9 cellular contexts compared by ENCODE assay signal in genomic region chr12:21296751-21297406, GRCh38. TPM values are rescaled to one million over a fixed set of nuclear protein-coding genes. Genes with fewer than 3 reads are reported as not detected.
DNase-seq lines count a peak whose midpoint lies in the region; ATAC-seq and TF ChIP-seq lines count a peak whose summit lies in the region.
"Had no signal": no experiment of that assay in that cellular context is flagged by ENCODE, and none has a peak within 500 bp of the region (broad histone marks: within the 10 kb centered on the region; RNA-seq: fewer than 3 reads in every experiment).

No MANE protein-coding gene starts in this region.

- H3K4me3 Mint-ChIP-seq in activated T-cell treated with anti-CD3 and anti-CD28 coated beads, Interleukin-2, amount 50 U/mL, for 24 hours, result no peak overlapping the region
- no peak overlapping the region for H3K4me3 Mint-ChIP-seq in MCF 10A (ENCODE audit: unreplicated experiment)
- H3K4me3 Mint-ChIP-seq in naive thymus-derived CD4-positive, alpha-beta T cell, result no peak overlapping the region
- H3K4me3 Mint-ChIP-seq: activated naive CD8-positive, alpha-beta T cell had no signal

- no peaks in the 10 kb centered on the region for H3K36me3 Mint-ChIP-seq in activated T-cell treated with anti-CD3 and anti-CD28 coated beads, Interleukin-2, amount 50 U/mL, for 24 hours (ENCODE audit: low read depth)
- H3K36me3 Mint-ChIP-seq in MCF 10A (ENCODE audit: insufficient read depth, unreplicated experiment), result no peaks in the 10 kb centered on the region
- H3K36me3 Mint-ChIP-seq in naive thymus-derived CD4-positive, alpha-beta T cell, result no peaks in the 10 kb centered on the region
- H3K36me3 Mint-ChIP-seq: activated naive CD8-positive, alpha-beta T cell had no signal

- H3K4me1 Mint-ChIP-seq in activated T-cell treated with anti-CD3 and anti-CD28 coated beads, Interleukin-2, amount 50 U/mL, for 24 hours (ENCODE audit: low read depth), result peaks cover 8% of the 10 kb centered on the region
- no peaks in the 10 kb centered on the region for H3K4me1 Mint-ChIP-seq in MCF 10A (ENCODE audit: insufficient read depth, unreplicated experiment)
- H3K4me1 Mint-ChIP-seq in naive thymus-derived CD4-positive, alpha-beta T cell, result peaks cover 0 to 4% (median 0%) of the 10 kb centered on the region in 7 donors

- CTCF ChIA-PET in MCF 10A (lab: Yijun Ruan, JAX), result interaction anchor here (0.5 to 1.4 kb wide), 9 partner anchors 12 to 722 kb away, joined by 3 to 4 read pairs (median 3); no protein-coding TSS in a partner anchor
- CTCF ChIA-PET in naive thymus-derived CD4-positive, alpha-beta T cell (lab: Charles Lee), result interaction anchor here (0.7 to 1.0 kb wide), 2 partner anchors 15 to 722 kb away, joined by 3 to 6 read pairs; no protein-coding TSS in a partner anchor

- H3K27ac ChIP-seq in naive thymus-derived CD4-positive, alpha-beta T cell (ENCODE audit: low read depth, low read length), result no peak overlapping the region

- BruUV-seq in MCF 10A (replicated peaks; lab: Mats Ljungman, UMichigan), result no TSS peak

- H3K4me3 ChIP-seq in naive thymus-derived CD4-positive, alpha-beta T cell (ENCODE audit: low read length), result no peak overlapping the region
- H3K4me3 ChIP-seq in mucosa of descending colon, result no peak overlapping the region

- no peaks in the 10 kb centered on the region for H3K27me3 ChIP-seq in naive thymus-derived CD4-positive, alpha-beta T cell (ENCODE audit: control insufficient read depth in 2 of 2, insufficient read depth in 2 of 2, low read length in 2 of 2)

- intact Hi-C loops in MCF 10A (cut with micrococcal nuclease), result loop anchor here (1.0 kb wide), 1 partner anchor 383 kb away; no protein-coding TSS in a partner anchor
- intact Hi-C loops in naive thymus-derived CD4-positive, alpha-beta T cell (cut with micrococcal nuclease), result loop anchor here (1.0 to 10.0 kb wide), 10 partner anchors 140 to 722 kb away; partner anchors contain the start of genes GOLT1B (in 1 of the 2), GYS2 (in 1 of the 2), PYROXD1 (in 1 of the 2) and RECQL (in 1 of the 2)
- intact Hi-C loops in mucosa of descending colon (cut with DNase I, micrococcal nuclease), result no loop called here

- no peaks in the 10 kb centered on the region for H3K9me3 ChIP-seq in naive thymus-derived CD4-positive, alpha-beta T cell (ENCODE audit: control insufficient read depth in 2 of 3, low read length in 3 of 3)
- H3K9me3 ChIP-seq in mucosa of descending colon, result no peaks in the 10 kb centered on the region

- ATAC-seq in GM21515 (IDR thresholded peaks at IDR 0.05; ENCODE audit: unreplicated experiment) (peak; percentile 76), mucosa of descending colon (no peak)
- ATAC-seq in naive thymus-derived CD4-positive, alpha-beta T cell, result peak; percentile 38

- no peaks in the 10 kb centered on the region for H3K36me3 ChIP-seq in naive thymus-derived CD4-positive, alpha-beta T cell (ENCODE audit: control insufficient read depth in 2 of 3, insufficient read depth in 3 of 3, low read length in 3 of 3)
- H3K36me3 ChIP-seq in mucosa of descending colon (ENCODE audit: low read depth), result no peaks in the 10 kb centered on the region

- peak; percentile 49 for TF ChIP-seq CTCF in MCF 10A (IDR thresholded peaks at IDR 0.05; ENCODE audit: unreplicated experiment)
- no peak for TF ChIP-seq CTCF in mucosa of descending colon (IDR thresholded peaks at IDR 0.05)

- no peaks in the 10 kb centered on the region for H3K4me1 ChIP-seq in naive thymus-derived CD4-positive, alpha-beta T cell (ENCODE audit: control insufficient read depth in 2 of 2, insufficient read depth in 2 of 2, low read length in 2 of 2)
- H3K4me1 ChIP-seq in mucosa of descending colon (ENCODE audit: low read depth), result no peaks in the 10 kb centered on the region

- DNase-seq in activated T-cell treated with anti-CD3 and anti-CD28 coated beads for 24 hours (ENCODE audit: low read depth) (peak; percentile 3), LHCN-M2 (ENCODE audit: low read depth) (peak; percentile 18), MCF 10A (ENCODE audit: unreplicated experiment) (peak; percentile 26), activated T-cell treated with anti-CD3 and anti-CD28 coated beads for 4 hours (no peak), mucosa of descending colon (no peak)
- no peak for DNase-seq in activated T-cell treated with anti-CD3 and anti-CD28 coated beads, Interleukin-2, amount 50 U/mL, for 24 hours
- DNase-seq in naive thymus-derived CD4-positive, alpha-beta T cell, result peak in 4 of 9 donors; percentile 4 to 14 (median 8)

- H3K27ac Mint-ChIP-seq in activated T-cell treated with anti-CD3 and anti-CD28 coated beads, Interleukin-2, amount 50 U/mL, for 24 hours, result no peak overlapping the region
- H3K27ac Mint-ChIP-seq in MCF 10A (ENCODE audit: low read depth, unreplicated experiment), result no peak overlapping the region
- no peak overlapping the region for H3K27ac Mint-ChIP-seq in naive thymus-derived CD4-positive, alpha-beta T cell
- H3K27ac Mint-ChIP-seq: activated naive CD8-positive, alpha-beta T cell had no signal

- POLR2A ChIA-PET in MCF 10A (lab: Yijun Ruan, JAX), result no interaction called here
- POLR2A ChIA-PET in naive thymus-derived CD4-positive, alpha-beta T cell (lab: Charles Lee), result no interaction called here

- no peaks in the 10 kb centered on the region for H3K9me3 Mint-ChIP-seq in activated T-cell treated with anti-CD3 and anti-CD28 coated beads, Interleukin-2, amount 50 U/mL, for 24 hours
- no peaks in the 10 kb centered on the region for H3K9me3 Mint-ChIP-seq in MCF 10A (ENCODE audit: unreplicated experiment)
- H3K9me3 Mint-ChIP-seq in naive thymus-derived CD4-positive, alpha-beta T cell, result no peaks in the 10 kb centered on the region

- peaks cover 12% of the 10 kb centered on the region for H3K27me3 Mint-ChIP-seq in activated T-cell treated with anti-CD3 and anti-CD28 coated beads, Interleukin-2, amount 50 U/mL, for 24 hours
- peaks cover 18% of the 10 kb centered on the region for H3K27me3 Mint-ChIP-seq in MCF 10A (ENCODE audit: insufficient read depth, unreplicated experiment)
- peaks cover 4 to 13% (median 6%) of the 10 kb centered on the region in 5 donors for H3K27me3 Mint-ChIP-seq in naive thymus-derived CD4-positive, alpha-beta T cell

RNA-seq across cellular contexts. Expression of gene SLCO1A2, which starts 37.8 kb away (rescaled TPM):
- total RNA-seq in LHCN-M2 (2014; rRNA removed), result 0.06 and 0.29 TPM in 2 replicates
- 0.10 TPM for polyA plus RNA-seq in LHCN-M2 (2012)
- total RNA-seq in MCF 10A (2022), result not detected in 2 replicates
- total RNA-seq in naive thymus-derived CD4-positive, alpha-beta T cell, result under 1 TPM in 1 of 5 experiments, not detected in 4; 0.27 TPM
- polyA plus RNA-seq in naive thymus-derived CD4-positive, alpha-beta T cell, result not detected
- not detected for total RNA-seq in mucosa of descending colon

Comparison
In these comparisons a context has a peak if more than half of its experiments do, and no peak if none do; other contexts are left out.
1. DNase-seq: peak in activated T-cell treated with anti-CD3 and anti-CD28 coated beads for 24 hours (single experiment), LHCN-M2 (single experiment) and MCF 10A (single experiment); none in activated T-cell treated with anti-CD3 and anti-CD28 coated beads, Interleukin-2, amount 50 U/mL, for 24 hours (single experiment), activated T-cell treated with anti-CD3 and anti-CD28 coated beads for 4 hours (single experiment) and mucosa of descending colon (0 of 3).
2. intact Hi-C loops: an anchor here in MCF 10A (1.0 kb wide) and naive thymus-derived CD4-positive, alpha-beta T cell (1.0 to 10.0 kb wide); none called in mucosa of descending colon.